In genomic region chr9:137492464-137493162, GRCh38 we compare ENCODE assay signal across 8 cellular contexts. TPM values are rescaled to one million over a fixed set of nuclear protein-coding genes. Genes with fewer than 3 reads are reported as not detected.
DNase-seq lines count a peak whose midpoint lies in the region; ATAC-seq lines count a peak whose summit lies in the region.
"Had no signal": no experiment of that assay in that cellular context is flagged by ENCODE, and none has a peak within 500 bp of the region (broad histone marks: within the 10 kb centered on the region; RNA-seq: fewer than 3 reads in every experiment).

No MANE protein-coding gene starts in this region.

- no peak overlapping the region for H3K4me3 ChIP-seq in aorta (ENCODE audit: low read length in 2 of 2)

- H3K27ac Mint-ChIP-seq in natural killer cell treated with Interleukin-12 subunit alpha and Interleukin-12 subunit beta and Interleukin-15 and Interleukin-18, amount 100 ng/mL, for 72 hours, result no peak overlapping the region

- no peaks in the 10 kb centered on the region for H3K36me3 Mint-ChIP-seq in activated T-cell treated with anti-CD3 and anti-CD28 coated beads, Interleukin-2, amount 50 U/mL, for 4 hours (ENCODE audit: insufficient read depth)
- H3K36me3 Mint-ChIP-seq in natural killer cell treated with Interleukin-12 subunit alpha and Interleukin-12 subunit beta and Interleukin-15 and Interleukin-18, amount 100 ng/mL, for 72 hours, result no peaks in the 10 kb centered on the region

- no peaks in the 10 kb centered on the region for H3K27me3 ChIP-seq in aorta (ENCODE audit: control insufficient read depth in 1 of 2, insufficient read depth in 2 of 2, low read length in 1 of 2)

- intact Hi-C loops in aorta (cut with DNase I), result no loop called here

- H3K27me3 Mint-ChIP-seq in activated T-cell treated with anti-CD3 and anti-CD28 coated beads, Interleukin-2, amount 50 U/mL, for 4 hours (ENCODE audit: low read depth), result no peaks in the 10 kb centered on the region
- H3K27me3 Mint-ChIP-seq in natural killer cell treated with Interleukin-12 subunit alpha and Interleukin-12 subunit beta and Interleukin-15 and Interleukin-18, amount 100 ng/mL, for 72 hours, result no peaks in the 10 kb centered on the region

- H3K36me3 ChIP-seq in aorta (ENCODE audit: control insufficient read depth in 1 of 2, insufficient read depth in 2 of 2, low read length in 1 of 2), result no peaks in the 10 kb centered on the region

- H3K9me3 Mint-ChIP-seq in activated T-cell treated with anti-CD3 and anti-CD28 coated beads, Interleukin-2, amount 50 U/mL, for 4 hours, result no peaks in the 10 kb centered on the region
- H3K9me3 Mint-ChIP-seq in natural killer cell treated with Interleukin-12 subunit alpha and Interleukin-12 subunit beta and Interleukin-15 and Interleukin-18, amount 100 ng/mL, for 72 hours, result no peaks in the 10 kb centered on the region

- H3K9me3 ChIP-seq in aorta (ENCODE audit: control insufficient read depth, low read length), result no peaks in the 10 kb centered on the region

- ATAC-seq in activated T-cell treated with anti-CD3 and anti-CD28 coated beads, Interleukin-2, amount 50 U/mL, for 4 hours, result peak; percentile 82 to 83
- ATAC-seq in natural killer cell treated with Interleukin-12 subunit alpha and Interleukin-12 subunit beta and Interleukin-15 and Interleukin-18, amount 100 ng/mL, for 72 hours, result peak; percentile 65 to 68
- ATAC-seq in aorta (ENCODE audit: low FRiP score), result no peak

- 72 to 85% methylated on average over 12 to 15 of the region's 15 CpGs for WGBS in aorta, 2 donors

- no peak overlapping the region for H3K4me3 Mint-ChIP-seq in activated T-cell treated with anti-CD3 and anti-CD28 coated beads, Interleukin-2, amount 50 U/mL, for 4 hours
- no peak overlapping the region for H3K4me3 Mint-ChIP-seq in natural killer cell treated with Interleukin-12 subunit alpha and Interleukin-12 subunit beta and Interleukin-15 and Interleukin-18, amount 100 ng/mL, for 72 hours

- in situ Hi-C loops in G401 (cut with HindIII; ENCODE audit: low sequenced_read_pairs), result no loop called here

- no peak overlapping the region for H3K27ac ChIP-seq in aorta (ENCODE audit: low read depth in 1 of 2, low read length in 2 of 2)

- H3K4me1 ChIP-seq in aorta (ENCODE audit: control insufficient read depth in 1 of 2, insufficient read depth in 2 of 2, low read length in 2 of 2), result no peaks in the 10 kb centered on the region

- H3K4me1 Mint-ChIP-seq in activated T-cell treated with anti-CD3 and anti-CD28 coated beads, Interleukin-2, amount 50 U/mL, for 4 hours (ENCODE audit: low read depth), result peaks cover 8% of the 10 kb centered on the region
- peaks cover 0 to 10% of the 10 kb centered on the region in 2 donors for H3K4me1 Mint-ChIP-seq in natural killer cell treated with Interleukin-12 subunit alpha and Interleukin-12 subunit beta and Interleukin-15 and Interleukin-18, amount 100 ng/mL, for 72 hours (ENCODE audit: low read depth in 2 of 2)

- DNase-seq in ELR (ENCODE audit: low read depth) (peak; percentile 45), HuH-7 (ENCODE audit: low spot score) (peak; percentile 81), aorta (no peak), NCI-H2081 treated with DMSO at 0.1 percent for 48 hours (lab: John Stamatoyannopoulos, UW) (no peak), G401 (ENCODE audit: low spot score) (no peak)
- no peak for DNase-seq in activated T-cell treated with anti-CD3 and anti-CD28 coated beads, Interleukin-2, amount 50 U/mL, for 4 hours
- no peak for DNase-seq in natural killer cell treated with Interleukin-12 subunit alpha and Interleukin-12 subunit beta and Interleukin-15 and Interleukin-18, amount 100 ng/mL, for 72 hours (ENCODE audit: low spot score)
- DNase-seq: NCI-H1694 treated with DMSO at 0.1 percent for 48 hours had no signal

RNA-seq across cellular contexts. Expression of gene NSMF, which starts 33.5 kb away (rescaled TPM):
- 10 to 100 TPM; 69.5 to 89.1 (median 87.7) TPM for total RNA-seq in activated T-cell treated with anti-CD3 and anti-CD28 coated beads, Interleukin-2, amount 50 U/mL, for 4 hours
- 10 to 100 TPM; 17.1 to 36.4 TPM for total RNA-seq in natural killer cell treated with Interleukin-12 subunit alpha and Interleukin-12 subunit beta and Interleukin-15 and Interleukin-18, amount 100 ng/mL, for 72 hours
- total RNA-seq in aorta, result 10 to 100 TPM; 76.8 to 78.2 TPM
- 100 to 1,000 TPM in 1 of 2 donors, 10 to 100 TPM in 1; 75.5 to 154 TPM for polyA plus RNA-seq in aorta
- total RNA-seq in G401 (2014; rRNA removed; shearing (Covaris generic)), result 76.9 and 96.6 TPM in 2 replicates

RNA-seq across cellular contexts. Expression of gene ENTPD8, which starts 51.5 kb away (rescaled TPM):
- not detected for total RNA-seq in activated T-cell treated with anti-CD3 and anti-CD28 coated beads, Interleukin-2, amount 50 U/mL, for 4 hours
- not detected for total RNA-seq in natural killer cell treated with Interleukin-12 subunit alpha and Interleukin-12 subunit beta and Interleukin-15 and Interleukin-18, amount 100 ng/mL, for 72 hours
- total RNA-seq in aorta, result not detected
- 1 to 10 TPM in 1 of 2 donors, not detected in 1; 3.1 TPM for polyA plus RNA-seq in aorta
- 1.6 and 1.9 TPM in 2 replicates for total RNA-seq in G401 (2014; rRNA removed; shearing (Covaris generic))

RNA-seq across cellular contexts. Expression of gene PNPLA7, which starts 57.6 kb away (rescaled TPM):
- 1 to 10 TPM; 1.3 to 1.9 (median 1.8) TPM for total RNA-seq in activated T-cell treated with anti-CD3 and anti-CD28 coated beads, Interleukin-2, amount 50 U/mL, for 4 hours
- 1 to 10 TPM; 1.2 to 7.1 TPM for total RNA-seq in natural killer cell treated with Interleukin-12 subunit alpha and Interleukin-12 subunit beta and Interleukin-15 and Interleukin-18, amount 100 ng/mL, for 72 hours
- total RNA-seq in aorta, result 10 to 100 TPM in 1 of 2 donors, 1 to 10 TPM in 1; 7.6 to 10.3 TPM
- polyA plus RNA-seq in aorta, result 10 to 100 TPM in 1 of 2 donors, 1 to 10 TPM in 1; 2.1 to 36.6 TPM
- not detected in 2 replicates for total RNA-seq in G401 (2014; rRNA removed; shearing (Covaris generic))

RNA-seq across cellular contexts. Expression of gene MRPL41, which starts 59.1 kb away (rescaled TPM):
- 10 to 100 TPM; 81.6 to 99.0 (median 86.3) TPM for total RNA-seq in activated T-cell treated with anti-CD3 and anti-CD28 coated beads, Interleukin-2, amount 50 U/mL, for 4 hours
- 10 to 100 TPM; 35.9 to 48.6 TPM for total RNA-seq in natural killer cell treated with Interleukin-12 subunit alpha and Interleukin-12 subunit beta and Interleukin-15 and Interleukin-18, amount 100 ng/mL, for 72 hours
- 10 to 100 TPM; 25.8 to 43.7 TPM for total RNA-seq in aorta
- polyA plus RNA-seq in aorta, result 10 to 100 TPM; 39.7 to 86.6 TPM
- total RNA-seq in G401 (2014; rRNA removed; shearing (Covaris generic)), result 75.7 and 102 TPM in 2 replicates

Comparison
In these comparisons a context has a peak if more than half of its experiments do, and no peak if none do; other contexts are left out.
1. DNase-seq: peak in ELR (single experiment) and HuH-7 (single experiment); none in activated T-cell treated with anti-CD3 and anti-CD28 coated beads, Interleukin-2, amount 50 U/mL, for 4 hours (single experiment), natural killer cell treated with Interleukin-12 subunit alpha and Interleukin-12 subunit beta and Interleukin-15 and Interleukin-18, amount 100 ng/mL, for 72 hours (single experiment), aorta (0 of 2), NCI-H2081 treated with DMSO at 0.1 percent for 48 hours (single experiment) and G401 (single experiment).